In the genomic region with DNA sequence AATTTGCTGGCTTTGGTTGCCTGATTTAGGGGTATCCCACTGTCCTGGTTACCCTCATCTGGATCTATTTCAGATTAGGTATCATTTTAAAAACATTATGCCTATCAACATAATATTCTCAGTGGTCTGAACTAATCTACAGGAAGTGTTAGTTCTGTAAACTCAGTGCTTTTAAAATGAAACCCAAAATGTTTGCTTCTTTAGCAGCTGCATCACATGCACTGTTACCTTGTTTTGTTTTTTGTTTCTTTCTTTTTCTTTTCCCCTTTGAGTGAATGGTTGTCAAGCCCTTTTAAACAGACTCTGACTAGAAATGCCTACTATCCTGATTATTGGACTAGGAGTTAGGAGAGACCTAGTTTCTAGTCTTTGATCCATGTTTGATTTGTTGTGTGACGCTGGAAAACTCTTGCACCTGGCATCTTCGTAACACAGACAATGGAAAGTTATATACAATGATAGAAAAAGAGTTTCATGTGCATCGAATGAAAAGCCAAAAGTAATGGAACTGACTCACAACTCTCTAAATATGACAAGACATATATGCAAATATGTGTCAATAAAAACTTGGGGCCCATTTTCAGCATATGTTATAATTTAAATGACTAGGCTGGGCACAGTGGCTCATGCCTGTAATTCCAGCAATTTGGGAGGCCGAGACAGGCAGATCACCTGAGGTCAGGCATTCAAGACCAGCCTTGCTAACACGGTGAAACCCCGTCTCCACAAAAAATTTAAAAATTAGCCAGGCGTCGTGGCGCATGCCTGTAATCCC, we compare ENCODE assay signal across 16 cellular contexts. TPM values are rescaled to one million over a fixed set of nuclear protein-coding genes. Genes with fewer than 3 reads are reported as not detected.
DNase-seq lines count a peak whose midpoint lies in the region; ATAC-seq, FAIRE-seq and TF ChIP-seq lines count a peak whose summit lies in the region.
"Had no signal": no experiment of that assay in that cellular context is flagged by ENCODE, and none has a peak within 500 bp of the region (broad histone marks: within the 10 kb centered on the region; RNA-seq: fewer than 3 reads in every experiment).

No MANE protein-coding gene starts in this region.

- ATAC-seq in activated CD8-positive, alpha-beta memory T cell treated with anti-CD3 and anti-CD28 coated beads, Interleukin-2, amount 10 ng/mL, durations not matched to agents 7 days and 5 days, result no peak
- peak; percentile 50 for ATAC-seq in activated T-helper 17 cell treated with anti-CD3 and anti-CD28 coated beads, Interleukin-2, amount 50 U/mL, for 72 hours (replicated peaks)
- ATAC-seq in HG02884 (IDR thresholded peaks at IDR 0.05; ENCODE audit: unreplicated experiment), result no peak
- ATAC-seq: A549, GM23338 had no signal

- no peaks in the 10 kb centered on the region for H3K79me2 ChIP-seq in MM.1S (ENCODE audit: low read length)

- no peaks in the 10 kb centered on the region for H3K9me3 Mint-ChIP-seq in activated CD8-positive, alpha-beta memory T cell treated with anti-CD3 and anti-CD28 coated beads, Interleukin-2, amount 10 ng/mL, durations not matched to agents 7 days and 5 days (ENCODE audit: low read depth)
- H3K9me3 Mint-ChIP-seq in activated T-helper 17 cell treated with anti-CD3 and anti-CD28 coated beads, Interleukin-2, amount 50 U/mL, for 72 hours, result no peaks in the 10 kb centered on the region
- H3K9me3 Mint-ChIP-seq: GM23338, H9 had no signal

- CTCF ChIA-PET in activated CD8-positive, alpha-beta memory T cell treated with anti-CD3 and anti-CD28 coated beads, Interleukin-2, amount 10 ng/mL, durations not matched to agents 7 days and 5 days (lab: Charles Lee), result interaction anchor here (1.8 to 3.0 kb wide), 2 partner anchors 13 to 15 kb away, joined by 4 to 27 read pairs; no protein-coding TSS in a partner anchor

- no peak for TF ChIP-seq CTCF in MM.1S (IDR thresholded peaks at IDR 0.05; ENCODE audit: low read length)
- TF ChIP-seq CTCF in tibial artery (IDR thresholded peaks at IDR 0.05), result no peak

- H3K36me3 Mint-ChIP-seq in activated CD8-positive, alpha-beta memory T cell treated with anti-CD3 and anti-CD28 coated beads, Interleukin-2, amount 10 ng/mL, durations not matched to agents 7 days and 5 days, result peaks cover 16% of the 10 kb centered on the region
- H3K36me3 Mint-ChIP-seq in activated T-helper 17 cell treated with anti-CD3 and anti-CD28 coated beads, Interleukin-2, amount 50 U/mL, for 72 hours (ENCODE audit: low read depth), result peaks cover 23% of the 10 kb centered on the region

- DNase-seq in activated CD8-positive, alpha-beta memory T cell treated with anti-CD3 and anti-CD28 coated beads, Interleukin-2, amount 10 ng/mL, durations not matched to agents 7 days and 5 days, result no peak
- DNase-seq in activated CD8-positive, alpha-beta memory T cell treated with anti-CD3 and anti-CD28 coated beads for 24 hours, result no peak
- DNase-seq in GM18507 (ENCODE audit: extremely low spot score, insufficient read length, low read depth) (no peak), MM.1S (peak; percentile 22), tibial artery (no peak), cerebellar cortex (ENCODE audit: low spot score) (no peak)
- DNase-seq: BE2C; CD4-positive, alpha-beta memory T cell; DMS79; H9 had no signal

- no peaks in the 10 kb centered on the region for H3K27me3 Mint-ChIP-seq in activated CD8-positive, alpha-beta memory T cell treated with anti-CD3 and anti-CD28 coated beads, Interleukin-2, amount 10 ng/mL, durations not matched to agents 7 days and 5 days
- H3K27me3 Mint-ChIP-seq in activated T-helper 17 cell treated with anti-CD3 and anti-CD28 coated beads, Interleukin-2, amount 50 U/mL, for 72 hours, result no peaks in the 10 kb centered on the region
- H3K27me3 Mint-ChIP-seq: CD4-positive, alpha-beta memory T cell had no signal

- H3K36me3 ChIP-seq in MM.1S (replicated peaks; ENCODE audit: insufficient read depth, low read length) (no peaks in the 10 kb centered on the region), tibial artery (peaks cover 0 to 8% (median 0%) of the 10 kb centered on the region in 3 donors)
- H3K36me3 ChIP-seq: BE2C had no signal

- H3K4me1 ChIP-seq in MM.1S (ENCODE audit: low read length) (peaks cover 8% of the 10 kb centered on the region; the same call in 1 of the 2 replicates), tibial artery (no peaks in the 10 kb centered on the region)
- H3K4me1 ChIP-seq: BE2C had no signal

- H3K4me3 ChIP-seq in MM.1S (ENCODE audit: low read length) (no peak overlapping the region), tibial artery (no peak overlapping the region)
- H3K4me3 ChIP-seq: A549, GM23338 had no signal

- intact Hi-C loops in tibial artery (cut with DNase I; ENCODE audit: low total_unique reads), result no loop called here

- FAIRE-seq in GM18507 (lab: Jason Lieb, UNC), result peak; percentile 15
- FAIRE-seq: A549, GM12891 had no signal

- no peak overlapping the region for H3K4me2 ChIP-seq in MM.1S (ENCODE audit: low read depth, low read length)
- H3K4me2 ChIP-seq: A549, GM23338 had no signal

- H2AFZ ChIP-seq in MM.1S (ENCODE audit: low read length), result no peak overlapping the region
- H2AFZ ChIP-seq: GM23338 had no signal

- H4K20me1 ChIP-seq in MM.1S (ENCODE audit: insufficient read depth, low read length), result no peaks in the 10 kb centered on the region

- H3F3A ChIP-seq in MM.1S (ENCODE audit: insufficient read depth, low read length), result no peaks in the 10 kb centered on the region

- H3K27me3 ChIP-seq in MM.1S (replicated peaks; ENCODE audit: insufficient read depth, low read length), result no peaks in the 10 kb centered on the region
- no peaks in the 10 kb centered on the region for H3K27me3 ChIP-seq in tibial artery
- H3K27me3 ChIP-seq: BE2C had no signal

- peak overlapping the region; percentile 15 for H3K4me3 Mint-ChIP-seq in activated CD8-positive, alpha-beta memory T cell treated with anti-CD3 and anti-CD28 coated beads, Interleukin-2, amount 10 ng/mL, durations not matched to agents 7 days and 5 days
- H3K4me3 Mint-ChIP-seq in activated T-helper 17 cell treated with anti-CD3 and anti-CD28 coated beads, Interleukin-2, amount 50 U/mL, for 72 hours, result peak overlapping the region; percentile 45
- H3K4me3 Mint-ChIP-seq: CD4-positive, alpha-beta memory T cell; GM23338; H9 had no signal

- H3K4me1 Mint-ChIP-seq in activated CD8-positive, alpha-beta memory T cell treated with anti-CD3 and anti-CD28 coated beads, Interleukin-2, amount 10 ng/mL, durations not matched to agents 7 days and 5 days, result peaks cover 35% of the 10 kb centered on the region
- H3K4me1 Mint-ChIP-seq in activated T-helper 17 cell treated with anti-CD3 and anti-CD28 coated beads, Interleukin-2, amount 50 U/mL, for 72 hours, result peaks cover 19% of the 10 kb centered on the region

- no peaks in the 10 kb centered on the region for H3K9me2 ChIP-seq in MM.1S (replicated peaks; ENCODE audit: insufficient read depth, low read length)

- peak overlapping the region; percentile 73 for H3K27ac Mint-ChIP-seq in activated CD8-positive, alpha-beta memory T cell treated with anti-CD3 and anti-CD28 coated beads, Interleukin-2, amount 10 ng/mL, durations not matched to agents 7 days and 5 days
- H3K27ac Mint-ChIP-seq in activated T-helper 17 cell treated with anti-CD3 and anti-CD28 coated beads, Interleukin-2, amount 50 U/mL, for 72 hours, result peak overlapping the region; percentile 88
- H3K27ac Mint-ChIP-seq: GM23338, H9 had no signal

- no peak overlapping the region for H3K9ac ChIP-seq in MM.1S (ENCODE audit: low read length)

- H3K9me3 ChIP-seq in MM.1S (replicated peaks; ENCODE audit: insufficient read depth, low read length) (no peaks in the 10 kb centered on the region), tibial artery (no peaks in the 10 kb centered on the region)
- H3K9me3 ChIP-seq: A549, BE2C had no signal

- H3K27ac ChIP-seq in MM.1S (ENCODE audit: low read length) (no peak overlapping the region), tibial artery (no peak overlapping the region)
- H3K27ac ChIP-seq: A549, C4-2B had no signal

RNA-seq across cellular contexts. Expression of gene STRIP2, which starts 52.3 kb away (rescaled TPM):
- 10 to 100 TPM; 15.6 to 19.0 TPM for total RNA-seq in activated CD8-positive, alpha-beta memory T cell treated with anti-CD3 and anti-CD28 coated beads, Interleukin-2, amount 10 ng/mL, durations not matched to agents 7 days and 5 days
- 10 to 100 TPM; 51.7 to 78.4 TPM for total RNA-seq in activated T-helper 17 cell treated with anti-CD3 and anti-CD28 coated beads, Interleukin-2, amount 50 U/mL, for 72 hours
